In genomic region chr10:27504897-27505457, GRCh38 we compare ENCODE assay signal across 8 cellular contexts. TPM values are rescaled to one million over a fixed set of nuclear protein-coding genes. Genes with fewer than 3 reads are reported as not detected.
DNase-seq lines count a peak whose midpoint lies in the region; ATAC-seq and TF ChIP-seq lines count a peak whose summit lies in the region.

No MANE protein-coding gene starts in this region.

- peak overlapping the region; percentile 100 for H3K4me3 Mint-ChIP-seq in activated B cell treated with CpG ODN at 0.5 μM for 24 hours

- in situ Hi-C loops in gastrocnemius medialis (cut with MboI; ENCODE audit: low sequenced_read_pairs in 4 of 4) = loop anchor here in 3 of 4 donors (10.0 to 25.0 kb wide), 3 partner anchors 260 to 270 kb away; partner anchors contain the start of gene ACBD5 (in 2 of the 3)

- peaks cover 25% of the 10 kb centered on the region for H3K36me3 Mint-ChIP-seq in activated B cell treated with CpG ODN at 0.5 μM for 24 hours (ENCODE audit: low read depth)

- ATAC-seq in activated B cell treated with CpG ODN at 0.5 μM for 24 hours (ENCODE audit: low read depth) (no peak), gastrocnemius medialis (peak; percentile 0 to 58), HG03439 (IDR thresholded peaks at IDR 0.05; ENCODE audit: unreplicated experiment) (no peak), HG02840 (IDR thresholded peaks at IDR 0.05; ENCODE audit: low FRiP score, unreplicated experiment) (no peak)

- TF ChIP-seq CTCF in HFF-Myc (IDR thresholded peaks at IDR 0.05; ENCODE audit: low read depth, low read length, missing control alignments) (no peak), activated B cell treated with CpG ODN at 0.5 μM for 24 hours (IDR thresholded peaks at IDR 0.05) (no peak), gastrocnemius medialis (IDR thresholded peaks at IDR 0.05 in 4 of 5, conservative IDR thresholded peaks at IDR 0.05 in 1 of 5) (no peak)

- H3K4me1 Mint-ChIP-seq in activated B cell treated with CpG ODN at 0.5 μM for 24 hours = peaks cover 45% of the 10 kb centered on the region

- H3K27me3 Mint-ChIP-seq in activated B cell treated with CpG ODN at 0.5 μM for 24 hours = no peaks in the 10 kb centered on the region

- H3K36me3 ChIP-seq in gastrocnemius medialis = peaks cover 0 to 2% of the 10 kb centered on the region in 2 donors

- H3K4me3 ChIP-seq in HFF-Myc (replicated peaks; ENCODE audit: low read depth, low read length) = peak overlapping the region; percentile 74
- peak overlapping the region; percentile 84 to 91 (median 88) for H3K4me3 ChIP-seq in gastrocnemius medialis

- H3K27ac ChIP-seq in gastrocnemius medialis = peak overlapping the region; percentile 90 to 95 (median 93)

- CTCF ChIA-PET in activated B cell treated with CpG ODN at 0.5 μM for 24 hours (lab: Charles Lee) = interaction anchor here (0.6 kb wide), 1 partner anchor 885 kb away, joined by 3 read pairs; no protein-coding TSS in a partner anchor

- intact Hi-C loops in activated B cell treated with CpG ODN at 0.5 μM for 24 hours (cut with micrococcal nuclease) (loop anchor here (1.0 to 5.0 kb wide), 10 partner anchors 145 to 1174 kb away; partner anchors contain the start of genes ABI1, ANKRD26 and MASTL), gastrocnemius medialis (cut with DNase I; ENCODE audit: low total_unique reads) (loop anchor here (1.0 to 10.0 kb wide), 5 partner anchors 20 to 1028 kb away; partner anchors contain the start of genes ABI1, MASTL, WAC and YME1L1)

- no peaks in the 10 kb centered on the region for H3K9me3 Mint-ChIP-seq in activated B cell treated with CpG ODN at 0.5 μM for 24 hours

- H3K27me3 ChIP-seq in gastrocnemius medialis = no peaks in the 10 kb centered on the region

- TF ChIP-seq POLR2A in gastrocnemius medialis (IDR thresholded peaks at IDR 0.05) = no peak

- H3K27ac Mint-ChIP-seq in activated B cell treated with CpG ODN at 0.5 μM for 24 hours = peak overlapping the region; percentile 99

- POLR2A ChIA-PET in activated B cell treated with CpG ODN at 0.5 μM for 24 hours (lab: Charles Lee) = interaction anchor here (0.6 to 1.7 kb wide), 5 partner anchors 252 to 1036 kb away, joined by 3 to 17 read pairs (median 5); partner anchors contain the start of genes MASTL and YME1L1

- DNase-seq in HFF-Myc (ENCODE audit: extremely low read depth, low read depth) (no peak), activated B cell treated with CpG ODN at 0.5 μM for 24 hours (no peak), glomerular visceral epithelial cell (ENCODE audit: extremely low spot score) (peak; percentile 34), gastrocnemius medialis (no peak), NCI-H446 (lab: John Stamatoyannopoulos, UW) (no peak)
- no peak for DNase-seq in stimulated activated CD4-positive, alpha-beta T cell treated with anti-CD3 and anti-CD28 coated beads, Interleukin-2, amount 100 ng/mL, for 48 hours

- peaks cover 24 to 30% of the 10 kb centered on the region in 2 donors for H3K4me1 ChIP-seq in gastrocnemius medialis

- no peaks in the 10 kb centered on the region for H3K9me3 ChIP-seq in gastrocnemius medialis

RNA-seq across cellular contexts. Expression of gene RAB18, which starts 0.9 kb away (rescaled TPM):
- total RNA-seq in activated B cell treated with CpG ODN at 0.5 μM for 24 hours = 48.3 and 55.6 TPM in 2 replicates
- 10 to 100 TPM; 46.0 to 51.6 (median 47.1) TPM for total RNA-seq in gastrocnemius medialis

Comparison
In these comparisons a context has a peak if more than half of its experiments do, and no peak if none do; other contexts are left out.
1. ATAC-seq: peak in gastrocnemius medialis (2 of 2); none in activated B cell treated with CpG ODN at 0.5 μM for 24 hours (single experiment), HG03439 (single experiment) and HG02840 (single experiment).